ENCODE assay signal across 30 cellular contexts in genomic region chr1:73626326-73626725, GRCh38.
"Had no signal": no experiment of that assay in that cellular context is flagged by ENCODE, and none has a peak within 500 bp of the region (broad histone marks: within the 10 kb centered on the region; RNA-seq: fewer than 3 reads in every experiment).

No MANE protein-coding gene starts in this region.

- H3K36me3 ChIP-seq: esophagus squamous epithelium, gastrocnemius medialis, lower lobe of right lung, neutrophil, pancreas, right atrium auricular region, stomach, thyroid gland, vagina had no signal

- H3K4me3 Mint-ChIP-seq: effector memory CD8-positive, alpha-beta T cell; memory B cell; naive B cell; natural killer cell treated with Interleukin-12 subunit alpha and Interleukin-12 subunit beta and Interleukin-15 and Interleukin-18, amount 100 ng/mL, for 72 hours; neural crest cell; stimulated activated effector memory CD8-positive, alpha-beta T cell treated with anti-CD3 and anti-CD28 coated beads, Interleukin-12 subunit alpha, Interleukin-12 subunit beta, amount 100 ng/mL, for 72 hours had no signal

- FAIRE-seq: endometrium, keratinocyte, pancreas had no signal

- H3K27me3 ChIP-seq: esophagus squamous epithelium, gastrocnemius medialis, neutrophil, pancreas, right atrium auricular region, stomach, thyroid gland, vagina had no signal

- H3K4me1 ChIP-seq: esophagus squamous epithelium, gastrocnemius medialis, lower lobe of right lung, pancreas, right atrium auricular region, stomach, vagina had no signal

- DNase-seq: dermis blood vessel endothelial cell; effector memory CD8-positive, alpha-beta T cell; erythroblast; esophagus squamous epithelium; foreskin fibroblast; gastrocnemius medialis; head of caudate nucleus; left ventricle myocardium superior; lower lobe of right lung; naive B cell; pancreas; stimulated activated CD4-positive, alpha-beta T cell treated with anti-CD3 and anti-CD28 coated beads, Interleukin-12 subunit alpha, Interleukin-12 subunit beta, amount 100 ng/mL, for 4 hours; stimulated activated CD4-positive, alpha-beta T cell treated with anti-CD3 and anti-CD28 coated beads, Interleukin-1b, Interleukin-23, amount 100 ng/mL, for 48 hours; stimulated activated CD4-positive, alpha-beta T cell treated with anti-CD3 and anti-CD28 coated beads, Interleukin-4, amount 100 ng/mL, for 24 hours; stimulated activated naive CD4-positive, alpha-beta T cell treated with Interleukin-2 at 50 U/mL for 16 hours; stomach; thyroid gland; trophoblast cell had no signal

- H3K27ac Mint-ChIP-seq: effector memory CD8-positive, alpha-beta T cell; memory B cell; naive B cell; natural killer cell treated with Interleukin-12 subunit alpha and Interleukin-12 subunit beta and Interleukin-15 and Interleukin-18, amount 100 ng/mL, for 72 hours; stimulated activated effector memory CD8-positive, alpha-beta T cell treated with anti-CD3 and anti-CD28 coated beads, Interleukin-12 subunit alpha, Interleukin-12 subunit beta, amount 100 ng/mL, for 72 hours had no signal

- H3K27me3 Mint-ChIP-seq: effector memory CD8-positive, alpha-beta T cell; memory B cell; naive B cell; natural killer cell treated with Interleukin-12 subunit alpha and Interleukin-12 subunit beta and Interleukin-15 and Interleukin-18, amount 100 ng/mL, for 72 hours had no signal

- H3K36me3 Mint-ChIP-seq: memory B cell; naive B cell; natural killer cell treated with Interleukin-12 subunit alpha and Interleukin-12 subunit beta and Interleukin-15 and Interleukin-18, amount 100 ng/mL, for 72 hours; stimulated activated effector memory CD8-positive, alpha-beta T cell treated with anti-CD3 and anti-CD28 coated beads, Interleukin-12 subunit alpha, Interleukin-12 subunit beta, amount 100 ng/mL, for 72 hours had no signal

- ATAC-seq: effector memory CD8-positive, alpha-beta T cell; gastrocnemius medialis; left ventricle myocardium superior; lower lobe of right lung; natural killer cell treated with Interleukin-12 subunit alpha and Interleukin-12 subunit beta and Interleukin-15 and Interleukin-18, amount 100 ng/mL, for 72 hours; pancreas; sciatic nerve; stimulated activated effector memory CD8-positive, alpha-beta T cell treated with anti-CD3 and anti-CD28 coated beads, Interleukin-12 subunit alpha, Interleukin-12 subunit beta, amount 100 ng/mL, for 72 hours had no signal

- H3K4me3 ChIP-seq: coronary artery, esophagus squamous epithelium, gastrocnemius medialis, lower lobe of right lung, pancreas, right atrium auricular region, smooth muscle cell, stomach, thyroid gland, vagina had no signal

- H3K27ac ChIP-seq: coronary artery, esophagus squamous epithelium, gastrocnemius medialis, lower lobe of right lung, neutrophil, pancreas, right atrium auricular region, stomach, vagina had no signal

- H3K4me1 Mint-ChIP-seq: memory B cell; neural crest cell; stimulated activated effector memory CD8-positive, alpha-beta T cell treated with anti-CD3 and anti-CD28 coated beads, Interleukin-12 subunit alpha, Interleukin-12 subunit beta, amount 100 ng/mL, for 72 hours had no signal

- H3K9me3 ChIP-seq: esophagus squamous epithelium, gastrocnemius medialis, lower lobe of right lung, neutrophil, pancreas, right atrium auricular region, stomach, thyroid gland, vagina had no signal
